10 cellular contexts compared by ENCODE assay signal in genomic region chr9:22005083-22005699, GRCh38. TPM values are rescaled to one million over a fixed set of nuclear protein-coding genes. Genes with fewer than 3 reads are reported as not detected.
DNase-seq lines count a peak whose midpoint lies in the region; ATAC-seq and TF ChIP-seq lines count a peak whose summit lies in the region.
"Had no signal": no experiment of that assay in that cellular context is flagged by ENCODE, and none has a peak within 500 bp of the region (broad histone marks: within the 10 kb centered on the region; RNA-seq: fewer than 3 reads in every experiment).

No MANE protein-coding gene starts in this region.

- no peak overlapping the region for H3K9ac ChIP-seq in H9 (ENCODE audit: extremely low read depth, insufficient read length, low read length)

- H3K14ac ChIP-seq in H9 (ENCODE audit: insufficient read depth, low read length): no peak overlapping the region

- H3K56ac ChIP-seq in H9 (ENCODE audit: insufficient read length, low read depth, low read length): no peak overlapping the region

- H3K27ac ChIP-seq in H9 (ENCODE audit: insufficient read length, low read depth, low read length) (no peak overlapping the region), body of pancreas (no peak overlapping the region)
- H3K27ac ChIP-seq: neutrophil had no signal

- H2BK120ac ChIP-seq in H9 (ENCODE audit: low read depth, low read length, poor library complexity, severe bottlenecking): no peak overlapping the region

- no peak overlapping the region for H4K91ac ChIP-seq in H9 (ENCODE audit: insufficient read length, low read depth, low read length)

- H2BK5ac ChIP-seq in H9 (ENCODE audit: insufficient read length, low read length): no peak overlapping the region

- no peaks in the 10 kb centered on the region; a peak in 2 of 5 replicates for H3K9me3 Mint-ChIP-seq in H9
- no peaks in the 10 kb centered on the region for H3K9me3 Mint-ChIP-seq in T-helper 1 cell treated with Interleukin-12 subunit alpha and Interleukin-12 subunit beta and Interleukin-4 antibody, amounts not matched to agents 30 μg/mL and 1 μg/mL, for 36 hours

- H3K36me3 ChIP-seq in body of pancreas (replicated peaks in 1 of 2; ENCODE audit: insufficient read depth in 1 of 2, low read depth in 2 of 2): no peaks in the 10 kb centered on the region
- H3K36me3 ChIP-seq: neutrophil had no signal

- no peak overlapping the region for H4K8ac ChIP-seq in H9 (replicated peaks; ENCODE audit: insufficient read length, low read depth, low read length)

- peak overlapping the region; percentile 94 for H3K4me3 ChIP-seq in fibroblast of pulmonary artery (replicated peaks; ENCODE audit: low read depth, low read length)
- no peak overlapping the region for H3K4me3 ChIP-seq in body of pancreas

- H3K4ac ChIP-seq in H9 (ENCODE audit: low read depth, low read length): no peak overlapping the region

- no peak for ATAC-seq in left ventricle myocardium superior
- ATAC-seq in body of pancreas: no peak
- ATAC-seq in GM18909 (IDR thresholded peaks at IDR 0.05; ENCODE audit: poor library complexity, unreplicated experiment): no peak

- peaks cover 15% of the 10 kb centered on the region for H3K23me2 ChIP-seq in H9 (ENCODE audit: insufficient read length, low read depth, low read length, poor library complexity, severe bottlenecking)

- no peak overlapping the region for H4K5ac ChIP-seq in H9 (ENCODE audit: insufficient read length, low read depth, low read length)

- H3K23ac ChIP-seq in H9 (ENCODE audit: insufficient read length, low read depth, low read length): no peak overlapping the region

- TF ChIP-seq POLR2A in body of pancreas (IDR thresholded peaks at IDR 0.05): no peak

- intact Hi-C loops in left ventricle myocardium superior (cut with micrococcal nuclease) (loop anchor here (5.0 kb wide), 1 partner anchor 193 kb away; no protein-coding TSS in a partner anchor), body of pancreas (cut with DNase I) (no loop called here)

- TF ChIP-seq CTCF in H9 (conservative IDR thresholded peaks at IDR 0.05) (peak; percentile 46; the same call in 2 of the 3 replicates), fibroblast of pulmonary artery (IDR thresholded peaks at IDR 0.05; ENCODE audit: low read length, missing control alignments) (peak; percentile 10), body of pancreas (IDR thresholded peaks at IDR 0.05) (no peak)

- H3K79me1 ChIP-seq in H9 (ENCODE audit: insufficient read depth, low read depth, low read length, poor library complexity, severe bottlenecking): no peaks in the 10 kb centered on the region

- H3K79me2 ChIP-seq in H9 (ENCODE audit: insufficient read depth, low read length): no peaks in the 10 kb centered on the region

- DNase-seq in H9 (peak; percentile 64), fibroblast of pulmonary artery (ENCODE audit: low read depth) (peak; percentile 36), retina (peak; percentile 79), NCI-H226 (no peak), left ventricle myocardium superior (no peak), body of pancreas (no peak)
- DNase-seq: NCI-H1092 treated with DMSO at 0.1 percent for 48 hours had no signal

- peaks cover 14 to 23% of the 10 kb centered on the region in 2 experiments for H3K4me1 Mint-ChIP-seq in H9
- peaks cover 29% of the 10 kb centered on the region for H3K4me1 Mint-ChIP-seq in T-helper 1 cell treated with Interleukin-12 subunit alpha and Interleukin-12 subunit beta and Interleukin-4 antibody, amounts not matched to agents 30 μg/mL and 1 μg/mL, for 36 hours (ENCODE audit: low read depth)

- no peak overlapping the region for H3K27ac Mint-ChIP-seq in H9
- H3K27ac Mint-ChIP-seq in T-helper 1 cell treated with Interleukin-12 subunit alpha and Interleukin-12 subunit beta and Interleukin-4 antibody, amounts not matched to agents 30 μg/mL and 1 μg/mL, for 36 hours: peak overlapping the region; percentile 38

- H3K27me3 ChIP-seq in H9 (ENCODE audit: insufficient read depth, low read length): peaks cover 30% of the 10 kb centered on the region; the same call in 1 of the 2 replicates
- peaks cover 0 to 7% of the 10 kb centered on the region in 2 donors for H3K27me3 ChIP-seq in body of pancreas

- H3K18ac ChIP-seq in H9 (ENCODE audit: insufficient read length, low read depth, low read length): no peak overlapping the region

- H2BK12ac ChIP-seq in H9 (ENCODE audit: insufficient read length, low read depth, low read length): no peak overlapping the region

- no peak overlapping the region for H2BK15ac ChIP-seq in H9 (ENCODE audit: low read depth, low read length)

- H4K20me1 ChIP-seq in H9 (ENCODE audit: control insufficient read depth, insufficient read depth, insufficient read length): no peaks in the 10 kb centered on the region

- H2AK5ac ChIP-seq in H9 (ENCODE audit: insufficient read length, low read length): no peak overlapping the region

- H3K4me1 ChIP-seq in H9 (ENCODE audit: insufficient read depth, low read length) (no peaks in the 10 kb centered on the region), body of pancreas (peaks cover 11% of the 10 kb centered on the region)

- no peaks in the 10 kb centered on the region for H3K9me3 ChIP-seq in H9 (ENCODE audit: control insufficient read depth, low read depth, low read length)
- no peaks in the 10 kb centered on the region for H3K9me3 ChIP-seq in body of pancreas
- H3K9me3 ChIP-seq: neutrophil had no signal

- no peak overlapping the region for H2BK20ac ChIP-seq in H9 (ENCODE audit: low read depth, low read length, poor library complexity, severe bottlenecking)

- H3K36me3 Mint-ChIP-seq in H9 (ENCODE audit: insufficient read depth in 1 of 3, low read depth in 3 of 3): no peaks in the 10 kb centered on the region; a peak in 1 of 7 replicates
- H3K36me3 Mint-ChIP-seq in T-helper 1 cell treated with Interleukin-12 subunit alpha and Interleukin-12 subunit beta and Interleukin-4 antibody, amounts not matched to agents 30 μg/mL and 1 μg/mL, for 36 hours (ENCODE audit: low read depth): peaks cover 15% of the 10 kb centered on the region

- H2AFZ ChIP-seq in H9 (ENCODE audit: low read length): no peak overlapping the region

- peak overlapping the region; percentile 75 for H3K4me2 ChIP-seq in H9 (ENCODE audit: insufficient read depth, insufficient read length, low read length)

- H3K4me3 Mint-ChIP-seq in H9: peak overlapping the region; percentile 46 to 80
- H3K4me3 Mint-ChIP-seq in T-helper 1 cell treated with Interleukin-12 subunit alpha and Interleukin-12 subunit beta and Interleukin-4 antibody, amounts not matched to agents 30 μg/mL and 1 μg/mL, for 36 hours: peak overlapping the region; percentile 26

- no peak overlapping the region for H3T11ph ChIP-seq in H9 (ENCODE audit: low read length)

- peaks cover 94% of the 10 kb centered on the region for H3K27me3 Mint-ChIP-seq in H9 (ENCODE audit: low read depth)
- peaks cover 87% of the 10 kb centered on the region for H3K27me3 Mint-ChIP-seq in T-helper 1 cell treated with Interleukin-12 subunit alpha and Interleukin-12 subunit beta and Interleukin-4 antibody, amounts not matched to agents 30 μg/mL and 1 μg/mL, for 36 hours (ENCODE audit: low read depth)

- no CpG with 5 or more reads among the region's 25 CpGs for WGBS in H9 (ENCODE audit: extremely low coverage, insufficient read length, low lambda C conversion rate)
- WGBS in body of pancreas, 2 donors: 37 to 75% methylated on average over 25 of the region's 25 CpGs

RNA-seq across cellular contexts. Expression of gene CDKN2B, which starts 3.9 kb away (rescaled TPM):
- total RNA-seq in H9 (2021): 0.13 and 0.48 TPM in 2 replicates
- 1.8 TPM for total RNA-seq in left ventricle myocardium superior
- total RNA-seq in body of pancreas: 1 to 10 TPM; 6.0 to 9.6 TPM

RNA-seq across cellular contexts. Expression of gene CDKN2B-AS1, which starts 10.6 kb away (rescaled TPM):
- not detected in 2 replicates for total RNA-seq in H9 (2021)
- 0.17 TPM for total RNA-seq in left ventricle myocardium superior
- under 1 TPM in 1 of 2 donors, not detected in 1; 0.26 TPM for total RNA-seq in body of pancreas

RNA-seq across cellular contexts. Expression of gene CDKN2A, which starts 11.0 kb away (rescaled TPM):
- total RNA-seq in H9 (2021) (0.35 TPM in 1 of 2 replicates, not detected in the other), left ventricle myocardium superior (not detected), body of pancreas (1 to 10 TPM in 1 of 2 donors, not detected in 1; 6.2 TPM)

Comparison
In these comparisons a context has a peak if more than half of its experiments do, and no peak if none do; other contexts are left out.
1. DNase-seq: peak in H9 (single experiment), fibroblast of pulmonary artery (single experiment) and retina (single experiment); none in NCI-H226 (single experiment), left ventricle myocardium superior (single experiment) and body of pancreas (0 of 4).
2. CTCF ChIP-seq: peak in H9 (single experiment) and fibroblast of pulmonary artery (single experiment); none in body of pancreas (0 of 7).